14 cellular contexts compared by ENCODE assay signal in the genomic region with DNA sequence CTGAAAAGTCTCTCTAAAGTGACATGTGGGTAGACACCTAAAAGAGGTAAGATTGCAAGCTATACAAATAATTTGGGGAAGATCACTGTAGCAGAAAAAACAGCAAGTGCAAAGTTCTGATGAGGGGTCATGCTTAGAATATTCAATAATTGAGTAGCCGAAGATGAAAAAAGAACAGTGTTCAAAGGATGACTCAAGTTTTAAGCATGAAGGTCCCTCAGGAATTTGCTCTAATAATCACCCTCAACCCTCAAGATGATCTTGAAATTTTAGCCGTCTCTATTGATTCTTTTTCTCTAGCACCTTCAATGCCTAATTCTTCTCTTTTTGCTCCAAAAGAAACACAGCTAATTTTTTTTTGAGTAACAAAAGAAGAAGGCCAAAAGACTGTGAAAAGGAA.
"Had no signal": no experiment of that assay in that cellular context is flagged by ENCODE, and none has a peak within 500 bp of the region (broad histone marks: within the 10 kb centered on the region; RNA-seq: fewer than 3 reads in every experiment).

No MANE protein-coding gene starts in this region.

- ATAC-seq: activated CD8-positive, alpha-beta T cell treated with anti-CD3 and anti-CD28 coated beads, Interleukin-2, amount 10 ng/mL, durations not matched to agents 7 days and 5 days; activated T-cell treated with anti-CD3 and anti-CD28 coated beads, Interleukin-2, amount 50 U/mL, for 72 hours; natural killer cell treated with Interleukin-12 subunit alpha and Interleukin-12 subunit beta and Interleukin-15 and Interleukin-18, amount 100 ng/mL, for 72 hours; stimulated activated memory B cell treated with anti-CD40 and anti-IgM and Interleukin-4, amounts not matched to agents 10 μg/mL and 1 μg/mL and 100 μg/mL, for 72 hours had no signal

- H3K4me3 ChIP-seq: hepatocyte had no signal

- H3K27me3 ChIP-seq: hepatocyte had no signal

- H3K27ac ChIP-seq: hepatocyte had no signal

- DNase-seq: activated CD4-positive, alpha-beta T cell treated with anti-CD3 and anti-CD28 coated beads for 48 hours; activated CD8-positive, alpha-beta memory T cell treated with anti-CD3 and anti-CD28 coated beads, Interleukin-2, amount 50 U/mL, for 4 hours; activated CD8-positive, alpha-beta T cell treated with anti-CD3 and anti-CD28 coated beads, Interleukin-2, amount 10 ng/mL, durations not matched to agents 7 days and 5 days; activated gamma-delta T cell; activated T-cell treated with anti-CD3 and anti-CD28 coated beads, Interleukin-2, amount 50 U/mL, for 72 hours; amniotic stem cell; endodermal cell; kidney; mesendoderm; retina; stimulated activated CD4-positive, alpha-beta T cell treated with anti-CD3 and anti-CD28 coated beads, Interleukin-2, amount 100 ng/mL, for 48 hours had no signal
